Comparison of ENCODE assay signal across 22 cellular contexts in genomic region chr2:127957240-127957639, GRCh38.
"Had no signal": no experiment of that assay in that cellular context is flagged by ENCODE, and none has a peak within 500 bp of the region (broad histone marks: within the 10 kb centered on the region; RNA-seq: fewer than 3 reads in every experiment).

No MANE protein-coding gene starts in this region.

- ATAC-seq: activated T-cell treated with anti-CD3 and anti-CD28 coated beads, Interleukin-2, amount 50 U/mL, for 72 hours; left lung; natural killer cell treated with Interleukin-12 subunit alpha and Interleukin-12 subunit beta and Interleukin-15 and Interleukin-18, amount 100 ng/mL, for 72 hours; psoas muscle had no signal

- H3K9me3 ChIP-seq: left lung, ovary, psoas muscle, right atrium auricular region, transverse colon had no signal

- H3K4me3 ChIP-seq: coronary artery, left lung, lung, ovary, psoas muscle, right atrium auricular region, transverse colon had no signal

- H3K4me1 ChIP-seq: left lung had no signal

- H3K27me3 ChIP-seq: left lung, ovary, right atrium auricular region, transverse colon had no signal

- DNase-seq: activated CD4-positive, alpha-beta memory T cell treated with anti-CD3 and anti-CD28 coated beads, Interleukin-2, amount 10 ng/mL, durations not matched to agents 7 days and 5 days; activated CD4-positive, alpha-beta T cell treated with anti-CD3 and anti-CD28 coated beads for 48 hours; activated effector memory CD4-positive, alpha-beta T cell treated with Interleukin-2 at 50 U/mL for 16 hours; activated naive CD4-positive, alpha-beta T cell treated with anti-CD3 and anti-CD28 coated beads for 36 hours; activated naive CD8-positive, alpha-beta T cell treated with anti-CD3 and anti-CD28 coated beads, Interleukin-2, amount 10 ng/mL, durations not matched to agents 7 days and 5 days; activated T-cell treated with anti-CD3 and anti-CD28 coated beads, Interleukin-2, amount 50 U/mL, for 72 hours; amniotic stem cell; cerebellar nuclear complex; foreskin fibroblast; left lung; ovary; psoas muscle; stimulated activated CD4-positive, alpha-beta T cell treated with anti-CD3 and anti-CD28 coated beads, Interleukin-12 subunit alpha, Interleukin-12 subunit beta, amount 100 ng/mL, for 4 hours; stimulated activated CD4-positive, alpha-beta T cell treated with anti-CD3 and anti-CD28 coated beads, Interleukin-4, amount 100 ng/mL, for 4 hours; substantia nigra; T-helper 9 cell; transverse colon had no signal

- H3K27ac ChIP-seq: coronary artery, left lung, ovary, psoas muscle, right atrium auricular region, transverse colon had no signal

- H3K36me3 ChIP-seq: ovary had no signal

- FAIRE-seq: urothelium cell line had no signal
